ENCODE assay signal across 1 cellular context in the genomic region with DNA sequence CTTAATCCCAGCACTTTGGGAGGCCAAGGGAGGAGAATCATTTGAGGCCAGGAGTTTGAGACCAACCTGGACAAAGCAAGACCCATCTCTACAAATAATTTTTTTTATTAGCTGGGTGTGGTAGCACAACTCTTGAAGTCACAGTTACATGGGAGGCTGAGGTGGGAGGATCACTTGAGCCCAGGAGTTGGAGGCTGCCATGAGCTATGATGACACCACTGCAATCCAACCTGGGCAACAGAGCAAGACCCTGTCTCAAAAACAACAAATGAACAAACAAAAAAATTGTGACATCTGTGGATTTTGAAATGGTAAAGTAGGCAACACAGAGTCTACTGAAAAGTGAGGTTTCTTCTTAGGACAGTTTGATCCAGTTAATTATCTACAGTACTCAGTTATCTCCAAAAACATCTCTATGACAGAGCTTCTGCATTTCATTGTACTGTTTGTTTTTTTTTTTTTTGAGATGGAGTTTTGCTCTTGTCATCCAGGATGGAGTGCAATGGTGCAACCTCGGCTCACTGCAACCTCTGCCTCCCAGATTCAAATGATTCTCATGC.
TF ChIP-seq lines count a peak whose summit lies in the region.

No MANE protein-coding gene starts in this region.

TF ChIP-seq in HepG2, 621 proteins besides CTCF, POLR2A, EP300 and RAD21:
- no peak for TF ChIP-seq MED13 (CRISPR knock-in tag; IDR thresholded peaks at IDR 0.05)
- TF ChIP-seq, protein P1, sequence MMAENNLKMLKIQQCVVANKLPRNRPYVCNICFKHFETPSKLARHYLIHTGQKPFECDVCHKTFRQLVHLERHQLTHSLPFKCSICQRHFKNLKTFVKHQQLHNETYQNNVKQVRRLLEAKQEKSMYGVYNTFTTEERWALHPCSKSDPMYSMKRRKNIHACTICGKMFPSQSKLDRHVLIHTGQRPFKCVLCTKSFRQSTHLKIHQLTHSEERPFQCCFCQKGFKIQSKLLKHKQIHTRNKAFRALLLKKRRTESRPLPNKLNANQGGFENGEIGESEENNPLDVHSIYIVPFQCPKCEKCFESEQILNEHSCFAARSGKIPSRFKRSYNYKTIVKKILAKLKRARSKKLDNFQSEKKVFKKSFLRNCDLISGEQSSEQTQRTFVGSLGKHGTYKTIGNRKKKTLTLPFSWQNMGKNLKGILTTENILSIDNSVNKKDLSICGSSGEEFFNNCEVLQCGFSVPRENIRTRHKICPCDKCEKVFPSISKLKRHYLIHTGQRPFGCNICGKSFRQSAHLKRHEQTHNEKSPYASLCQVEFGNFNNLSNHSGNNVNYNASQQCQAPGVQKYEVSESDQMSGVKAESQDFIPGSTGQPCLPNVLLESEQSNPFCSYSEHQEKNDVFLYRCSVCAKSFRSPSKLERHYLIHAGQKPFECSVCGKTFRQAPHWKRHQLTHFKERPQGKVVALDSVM (CRISPR knock-in tag; IDR thresholded peaks at IDR 0.05) = peak; percentile 62
TF ChIP-seq in HepG2: peak in this region for 1.
